Comparison of ENCODE assay signal across 13 cellular contexts in the genomic region with DNA sequence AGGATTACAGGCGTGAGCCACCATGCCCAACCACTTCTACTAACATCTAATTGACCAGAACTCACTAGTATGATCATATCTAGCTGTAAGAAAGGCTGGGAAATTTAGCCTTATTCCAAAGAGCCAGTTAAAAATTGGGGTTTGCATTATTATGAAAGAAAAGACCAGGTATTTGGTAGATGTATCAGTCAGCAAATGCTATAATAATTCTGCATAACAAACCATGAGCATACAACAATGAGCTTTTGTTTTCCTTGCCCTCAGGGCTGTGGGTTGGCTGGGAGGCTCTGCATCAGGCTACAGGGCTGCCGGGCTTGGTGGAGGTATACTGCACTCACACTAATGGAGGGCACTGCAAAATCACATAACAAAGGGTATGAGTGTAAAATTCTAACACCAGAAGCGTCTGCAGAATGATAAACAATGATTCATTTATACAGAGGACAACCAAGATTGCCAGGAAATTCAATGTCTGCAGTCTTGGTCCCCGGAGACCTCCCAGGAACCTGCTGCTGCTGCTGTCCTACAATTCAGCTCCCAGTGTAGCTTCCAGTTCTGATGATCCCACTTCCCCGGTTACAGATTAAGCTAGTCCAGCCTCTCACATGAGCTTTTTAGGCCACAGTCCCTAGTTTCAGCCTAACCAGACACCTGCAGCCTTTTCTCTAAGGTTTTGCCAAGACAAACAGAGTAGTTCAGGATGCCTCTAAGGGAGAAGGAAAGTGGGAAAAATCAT. TPM values are rescaled to one million over a fixed set of nuclear protein-coding genes. Genes with fewer than 3 reads are reported as not detected.
DNase-seq lines count a peak whose midpoint lies in the region; TF ChIP-seq lines count a peak whose summit lies in the region.
"Had no signal": no experiment of that assay in that cellular context is flagged by ENCODE, and none has a peak within 500 bp of the region (broad histone marks: within the 10 kb centered on the region; RNA-seq: fewer than 3 reads in every experiment).

No MANE protein-coding gene starts in this region.

- 39% methylated on average over 5 of the region's 5 CpGs for WGBS in hepatocyte (ENCODE audit: low lambda C conversion rate, missing lambda C conversion rate)

- H3K79me2 ChIP-seq in hepatocyte, result no peaks in the 10 kb centered on the region

- no peaks in the 10 kb centered on the region for H3K36me3 ChIP-seq in hepatocyte (replicated peaks; ENCODE audit: insufficient read depth, low read depth)
- H3K36me3 ChIP-seq: tibial nerve had no signal

- H3K27ac ChIP-seq in hepatocyte, result peak overlapping the region; percentile 74
- H3K27ac ChIP-seq in temporal lobe (ENCODE audit: low read depth, low read length), result peak overlapping the region; percentile 86
- H3K27ac ChIP-seq: KMS-11 had no signal

- H4K20me1 ChIP-seq in hepatocyte (ENCODE audit: insufficient read depth, poor library complexity, severe bottlenecking), result no peaks in the 10 kb centered on the region

- H3K36me3 Mint-ChIP-seq in brain, result no peaks in the 10 kb centered on the region

- peaks cover 23% of the 10 kb centered on the region for H3K4me1 Mint-ChIP-seq in brain

- no peaks in the 10 kb centered on the region for H3K9me3 ChIP-seq in hepatocyte (ENCODE audit: low read depth)
- H3K9me3 ChIP-seq: tibial nerve had no signal

- H3K4me3 ChIP-seq in hepatocyte, result no peak overlapping the region
- H3K4me3 ChIP-seq: tibial nerve had no signal

- H3K27me3 ChIP-seq in hepatocyte, result no peaks in the 10 kb centered on the region
- H3K27me3 ChIP-seq: tibial nerve had no signal

- TF ChIP-seq CTCF in brain (conservative IDR thresholded peaks at IDR 0.05) (no peak), hepatocyte (IDR thresholded peaks at IDR 0.05; ENCODE audit: poor library complexity) (no peak)

- H3K27me3 Mint-ChIP-seq in brain, result peaks cover 8% of the 10 kb centered on the region
- H3K27me3 Mint-ChIP-seq: activated naive CD8-positive, alpha-beta T cell treated with anti-CD3 and anti-CD28 coated beads, Interleukin-2, amount 10 ng/mL, durations not matched to agents 7 days and 5 days; naive B cell had no signal

- H3K4me1 ChIP-seq in hepatocyte (ENCODE audit: insufficient read depth), result peaks cover 21% of the 10 kb centered on the region

- H2AFZ ChIP-seq in hepatocyte, result no peak overlapping the region

- DNase-seq in DMS 273 (lab: John Stamatoyannopoulos, UW; ENCODE audit: unreplicated experiment) (peak; percentile 19), DMS 273 treated with DMSO at 0.1 percent for 48 hours (lab: John Stamatoyannopoulos, UW) (no peak), hepatocyte (ENCODE audit: low spot score) (peak; percentile 28), amniotic stem cell (lab: John Stamatoyannopoulos, UW) (no peak)
- DNase-seq in activated CD4-positive, CD25-positive, alpha-beta regulatory T cell treated with anti-CD3 and anti-CD28 coated beads, Interleukin-2, amount 50 U/mL, for 72 hours, result no peak
- DNase-seq in stimulated activated naive CD4-positive, alpha-beta T cell treated with Interleukin-2 at 50 U/mL for 16 hours (lab: John Stamatoyannopoulos, UW), result no peak
- DNase-seq: 8988T; activated naive CD8-positive, alpha-beta T cell treated with anti-CD3 and anti-CD28 coated beads, Interleukin-2, amount 10 ng/mL, durations not matched to agents 7 days and 5 days; naive B cell had no signal

- no peaks in the 10 kb centered on the region for H3K9me3 Mint-ChIP-seq in brain
- H3K9me3 Mint-ChIP-seq: activated naive CD8-positive, alpha-beta T cell treated with anti-CD3 and anti-CD28 coated beads, Interleukin-2, amount 10 ng/mL, durations not matched to agents 7 days and 5 days had no signal

- H3K4me2 ChIP-seq in hepatocyte, result peak overlapping the region; percentile 50
- H3K4me2 ChIP-seq: KMS-11 had no signal

- no peaks in the 10 kb centered on the region for H3K9me2 ChIP-seq in hepatocyte (replicated peaks; ENCODE audit: insufficient read depth)

- H3K4me3 Mint-ChIP-seq in brain, result no peak overlapping the region
- H3K4me3 Mint-ChIP-seq: activated naive CD8-positive, alpha-beta T cell treated with anti-CD3 and anti-CD28 coated beads, Interleukin-2, amount 10 ng/mL, durations not matched to agents 7 days and 5 days; naive B cell had no signal

- peak overlapping the region in 3 of 5 experiments; percentile 6 to 67 (median 31) for H3K27ac Mint-ChIP-seq in brain
- H3K27ac Mint-ChIP-seq: activated naive CD8-positive, alpha-beta T cell treated with anti-CD3 and anti-CD28 coated beads, Interleukin-2, amount 10 ng/mL, durations not matched to agents 7 days and 5 days had no signal

RNA-seq across cellular contexts. Expression of gene ST3GAL5, which starts 32.2 kb away (rescaled TPM):
- polyA plus RNA-seq in brain (ENCODE audit: insufficient read depth, low read depth, low replicate concordance) (24.7 TPM), hepatocyte (24.4 and 24.7 TPM in 2 replicates)
- total RNA-seq in hepatocyte (25.6 and 36.5 TPM in 2 replicates), temporal lobe (26.6 TPM)

Comparison
In these comparisons a context has a peak if more than half of its experiments do, and no peak if none do; other contexts are left out.
1. DNase-seq: peak in DMS 273 (single experiment) and hepatocyte (single experiment); none in DMS 273 treated with DMSO at 0.1 percent for 48 hours (single experiment), activated CD4-positive, CD25-positive, alpha-beta regulatory T cell treated with anti-CD3 and anti-CD28 coated beads, Interleukin-2, amount 50 U/mL, for 72 hours (single experiment), stimulated activated naive CD4-positive, alpha-beta T cell treated with Interleukin-2 at 50 U/mL for 16 hours (single experiment) and amniotic stem cell (single experiment).